In genomic region chr7:121442845-121443244, GRCh38 we compare ENCODE assay signal across 14 cellular contexts. TPM values are rescaled to one million over a fixed set of nuclear protein-coding genes. Genes with fewer than 3 reads are reported as not detected.
DNase-seq lines count a peak whose midpoint lies in the region; ATAC-seq, FAIRE-seq and TF ChIP-seq lines count a peak whose summit lies in the region.
"Had no signal": no experiment of that assay in that cellular context is flagged by ENCODE, and none has a peak within 500 bp of the region (broad histone marks: within the 10 kb centered on the region; RNA-seq: fewer than 3 reads in every experiment).

No MANE protein-coding gene starts in this region.

- TF ChIP-seq EP300 in K562 (IDR thresholded peaks at IDR 0.05; ENCODE audit: low read length), result no peak

- no peaks in the 10 kb centered on the region for H4K20me1 ChIP-seq in K562 (replicated peaks; ENCODE audit: control insufficient read depth, insufficient read depth, low read length)
- H4K20me1 ChIP-seq: BLaER1 had no signal

- H3K36me3 Mint-ChIP-seq in activated naive CD4-positive, alpha-beta T cell treated with anti-CD3 and anti-CD28 coated beads, Interleukin-2, amount 50 U/mL, for 72 hours, result peaks cover 5 to 7% of the 10 kb centered on the region in 2 donors
- peaks cover 18% of the 10 kb centered on the region for H3K36me3 Mint-ChIP-seq in activated naive CD4-positive, alpha-beta T cell treated with anti-CD3 and anti-CD28 coated beads, Interleukin-2, amount 10 ng/mL, durations not matched to agents 7 days and 5 days
- H3K36me3 Mint-ChIP-seq in stimulated activated effector memory CD8-positive, alpha-beta T cell treated with anti-CD3 and anti-CD28 coated beads, Interleukin-12 subunit alpha, Interleukin-12 subunit beta, amount 100 ng/mL, for 72 hours, result no peaks in the 10 kb centered on the region

- POLR2A ChIA-PET in K562 (lab: Yijun Ruan, JAX), result interaction anchor here (0.8 to 1.4 kb wide), 2 partner anchors 21 to 46 kb away, joined by 3 to 4 read pairs; partner anchors contain the start of gene FAM3C

- no peak overlapping the region for H3K4me3 ChIP-seq in K562
- H3K4me3 ChIP-seq: BLaER1, body of pancreas, SJSA1, uterus had no signal

- H3K9me1 ChIP-seq in K562 (ENCODE audit: control insufficient read depth, insufficient read depth, low read length), result no peaks in the 10 kb centered on the region

- peak; percentile 56 to 67 for ATAC-seq in activated naive CD4-positive, alpha-beta T cell treated with anti-CD3 and anti-CD28 coated beads, Interleukin-2, amount 50 U/mL, for 72 hours
- ATAC-seq in K562, result peak; percentile 19; the same call in 1 of the 3 replicates
- ATAC-seq in stimulated activated effector memory CD8-positive, alpha-beta T cell treated with anti-CD3 and anti-CD28 coated beads, Interleukin-12 subunit alpha, Interleukin-12 subunit beta, amount 100 ng/mL, for 72 hours, result peak; percentile 94
- ATAC-seq in HG03442 (IDR thresholded peaks at IDR 0.05; ENCODE audit: unreplicated experiment), result no peak
- ATAC-seq: body of pancreas had no signal

- 0 out of 2 replicates have a peak overlapping the region, but pooled peaks have one; percentile 10 for H2AFZ ChIP-seq in K562 (ENCODE audit: low read depth, low read length)

- FAIRE-seq in K562 (lab: Jason Lieb, UNC), result no peak

- no peak overlapping the region for H3K4me3 Mint-ChIP-seq in activated naive CD4-positive, alpha-beta T cell treated with anti-CD3 and anti-CD28 coated beads, Interleukin-2, amount 10 ng/mL, durations not matched to agents 7 days and 5 days
- no peak overlapping the region for H3K4me3 Mint-ChIP-seq in stimulated activated effector memory CD8-positive, alpha-beta T cell treated with anti-CD3 and anti-CD28 coated beads, Interleukin-12 subunit alpha, Interleukin-12 subunit beta, amount 100 ng/mL, for 72 hours
- H3K4me3 Mint-ChIP-seq: activated CD4-positive, alpha-beta T cell treated with anti-CD3 and anti-CD28 coated beads, Interleukin-2, amount 10 ng/mL, durations not matched to agents 7 days and 5 days had no signal

- no TSS peak for BruUV-seq in K562 (replicated peaks; lab: Mats Ljungman, UMichigan)

- TF ChIP-seq CTCF in K562 (IDR thresholded peaks at IDR 0.05 in 2 of 3, conservative IDR thresholded peaks at IDR 0.05 in 1 of 3; ENCODE audit: insufficient read depth in 2 of 3, low read depth in 1 of 3, low read length in 3 of 3), result no peak

- no peak overlapping the region for H3K9ac ChIP-seq in K562 (ENCODE audit: insufficient read depth in 1 of 2, low read depth in 2 of 2, low read length in 2 of 2)
- H3K9ac ChIP-seq: BLaER1 had no signal

- H3K27me3 ChIP-seq in K562 (ENCODE audit: control insufficient read depth in 2 of 2, insufficient read depth in 2 of 2, low read length in 2 of 2), result no peaks in the 10 kb centered on the region
- H3K27me3 ChIP-seq: BLaER1, body of pancreas, SJSA1, uterus had no signal

- 13% methylated on average over 2 of the region's 2 CpGs for WGBS in K562 (ENCODE audit: insufficient coverage, low coverage, missing lambda C conversion rate)

- no peaks in the 10 kb centered on the region for H3K36me3 ChIP-seq in K562 (ENCODE audit: control insufficient read depth, insufficient read depth, low read length)
- H3K36me3 ChIP-seq: BLaER1, SJSA1, uterus had no signal

- CTCF ChIA-PET in activated naive CD4-positive, alpha-beta T cell treated with anti-CD3 and anti-CD28 coated beads, Interleukin-2, amount 10 ng/mL, durations not matched to agents 7 days and 5 days (lab: Charles Lee), result no interaction called here
- CTCF ChIA-PET in K562 (lab: Yijun Ruan, JAX; ENCODE audit: low intra/inter-chr PET ratio), result no interaction called here

- no peak overlapping the region for H3K4me2 ChIP-seq in K562 (ENCODE audit: insufficient read depth, low read length)
- H3K4me2 ChIP-seq: BLaER1 had no signal

- no peak overlapping the region for H3K27ac Mint-ChIP-seq in activated naive CD4-positive, alpha-beta T cell treated with anti-CD3 and anti-CD28 coated beads, Interleukin-2, amount 50 U/mL, for 72 hours
- no peak overlapping the region for H3K27ac Mint-ChIP-seq in activated naive CD4-positive, alpha-beta T cell treated with anti-CD3 and anti-CD28 coated beads, Interleukin-2, amount 10 ng/mL, durations not matched to agents 7 days and 5 days
- H3K27ac Mint-ChIP-seq in stimulated activated effector memory CD8-positive, alpha-beta T cell treated with anti-CD3 and anti-CD28 coated beads, Interleukin-12 subunit alpha, Interleukin-12 subunit beta, amount 100 ng/mL, for 72 hours, result peak overlapping the region; percentile 87
- H3K27ac Mint-ChIP-seq: activated CD4-positive, alpha-beta T cell treated with anti-CD3 and anti-CD28 coated beads, Interleukin-2, amount 10 ng/mL, durations not matched to agents 7 days and 5 days had no signal

- no peaks in the 10 kb centered on the region for H3K27me3 Mint-ChIP-seq in activated naive CD4-positive, alpha-beta T cell treated with anti-CD3 and anti-CD28 coated beads, Interleukin-2, amount 10 ng/mL, durations not matched to agents 7 days and 5 days

- no peak for DNase-seq in activated naive CD4-positive, alpha-beta T cell treated with anti-CD3 and anti-CD28 coated beads, Interleukin-2, amount 50 U/mL, for 72 hours (ENCODE audit: low spot score in 2 of 2)
- DNase-seq in activated naive CD4-positive, alpha-beta T cell treated with anti-CD3 and anti-CD28 coated beads, Interleukin-2, amount 10 ng/mL, durations not matched to agents 7 days and 5 days, result no peak
- DNase-seq in NCI-H2029 (lab: John Stamatoyannopoulos, UW), result peak; percentile 52
- DNase-seq in K562 (ENCODE audit: extremely low read depth in 1 of 4, low spot score in 3 of 4), result peak in 2 of 4 experiments; percentile 27 to 31
- no peak for DNase-seq in stimulated activated effector memory CD8-positive, alpha-beta T cell treated with anti-CD3 and anti-CD28 coated beads, Interleukin-12 subunit alpha, Interleukin-12 subunit beta, amount 100 ng/mL, for 72 hours (ENCODE audit: low spot score in 2 of 2)
- no peak for DNase-seq in mucosa of gallbladder (ENCODE audit: low spot score)
- DNase-seq in T1000 (lab: John Stamatoyannopoulos, UW), result no peak
- DNase-seq: activated CD4-positive, alpha-beta T cell treated with anti-CD3 and anti-CD28 coated beads, Interleukin-2, amount 10 ng/mL, durations not matched to agents 7 days and 5 days; Kasumi-1; uterus had no signal

- TF ChIP-seq POLR2A in K562 (conservative IDR thresholded peaks at IDR 0.05), result no peak

- no peaks in the 10 kb centered on the region for H3K79me2 ChIP-seq in K562 (ENCODE audit: control insufficient read depth, insufficient read depth, low read length)

- intact Hi-C loops in K562 (cut with micrococcal nuclease), result no loop called here

- H3K9me3 ChIP-seq in K562 (replicated peaks; ENCODE audit: control insufficient read depth, insufficient read depth, low read depth, low read length), result no peaks in the 10 kb centered on the region
- H3K9me3 ChIP-seq: BLaER1, body of pancreas, SJSA1, uterus had no signal

- peaks cover 4 to 10% of the 10 kb centered on the region in 2 experiments; a peak in 4 of 5 replicates for H3K4me1 ChIP-seq in K562 (replicated peaks in 1 of 2; ENCODE audit: control insufficient read depth in 2 of 2, insufficient read depth in 2 of 2, low read length in 2 of 2)

- no peak for TF ChIP-seq RAD21 in K562 (CRISPR knock-in tag; conservative IDR thresholded peaks at IDR 0.05 in 1 of 2, IDR thresholded peaks at IDR 0.05 in 1 of 2)

- peaks cover 40% of the 10 kb centered on the region for H3K4me1 Mint-ChIP-seq in activated naive CD4-positive, alpha-beta T cell treated with anti-CD3 and anti-CD28 coated beads, Interleukin-2, amount 10 ng/mL, durations not matched to agents 7 days and 5 days
- H3K4me1 Mint-ChIP-seq in stimulated activated effector memory CD8-positive, alpha-beta T cell treated with anti-CD3 and anti-CD28 coated beads, Interleukin-12 subunit alpha, Interleukin-12 subunit beta, amount 100 ng/mL, for 72 hours, result peaks cover 36% of the 10 kb centered on the region

- in situ Hi-C loops in K562 (cut with MboI), result no loop called here

- H3K27ac ChIP-seq in K562 (ENCODE audit: extremely low read depth, low read depth, low read length), result no peak overlapping the region
- H3K27ac ChIP-seq: BLaER1, body of pancreas, SJSA1, uterus had no signal

- peaks cover 5% of the 10 kb centered on the region in 2 donors for H3K9me3 Mint-ChIP-seq in activated naive CD4-positive, alpha-beta T cell treated with anti-CD3 and anti-CD28 coated beads, Interleukin-2, amount 50 U/mL, for 72 hours
- peaks cover 15% of the 10 kb centered on the region for H3K9me3 Mint-ChIP-seq in activated naive CD4-positive, alpha-beta T cell treated with anti-CD3 and anti-CD28 coated beads, Interleukin-2, amount 10 ng/mL, durations not matched to agents 7 days and 5 days
- no peaks in the 10 kb centered on the region for H3K9me3 Mint-ChIP-seq in stimulated activated effector memory CD8-positive, alpha-beta T cell treated with anti-CD3 and anti-CD28 coated beads, Interleukin-12 subunit alpha, Interleukin-12 subunit beta, amount 100 ng/mL, for 72 hours

TF ChIP-seq in K562, 482 proteins besides CTCF, POLR2A, EP300 and RAD21:
- TF ChIP-seq EZH2 (IDR thresholded peaks at IDR 0.05; ENCODE audit: borderline replicate concordance, low read depth, low read length) (no peak), NFE2 (IDR thresholded peaks at IDR 0.05; ENCODE audit: low read depth) (peak; percentile 52; the same call in 1 of the 2 replicates), C11orf30 (IDR thresholded peaks at IDR 0.05; ENCODE audit: low read depth) (0 out of 2 replicates have a peak, but pooled peaks have one; percentile 19)

RNA-seq across cellular contexts. Expression of gene FAM3C, which starts 46.7 kb away (rescaled TPM):
- 10 to 100 TPM; 13.0 to 14.9 TPM for total RNA-seq in activated naive CD4-positive, alpha-beta T cell treated with anti-CD3 and anti-CD28 coated beads, Interleukin-2, amount 50 U/mL, for 72 hours
- total RNA-seq in K562 (2011; cell fraction: chromatin; rRNA removed; ENCODE audit: low replicate concordance), result 26.3 and 87.3 TPM in 2 replicates
- total RNA-seq in K562 (2011; cell fraction: nucleolus; rRNA removed), result 13.7 and 17.5 TPM in 2 replicates
- total RNA-seq in K562 (2011; cell fraction: nucleoplasm; rRNA removed), result 43.6 and 70.5 TPM in 2 replicates
- total RNA-seq in K562 (2014; rRNA removed), result 24.7 and 36.2 TPM in 2 replicates
- 30.0 and 34.6 TPM in 2 replicates for total RNA-seq in K562 (2014; rRNA removed; fragmentation: Illumina TruSeq; extraction: Trizol)
- total RNA-seq in K562 (2015; rRNA removed; fragmentation: Illumina TruSeq; extraction: Trizol), result 26.9 and 27.2 TPM in 2 replicates
- total RNA-seq in K562 (2021), result 30.2 and 30.7 TPM in 2 replicates
- 21.2 and 37.2 TPM in 2 replicates for polyA plus RNA-seq in K562 (2011; rRNA removed)
- 3.3 and 9.0 TPM in 2 replicates for polyA plus RNA-seq in K562 (2011; cell fraction: cytosol; rRNA removed)
- polyA plus RNA-seq in K562 (2011; cell fraction: nucleus; rRNA removed), result 15.5 and 18.9 TPM in 2 replicates
- polyA plus RNA-seq in K562 (2012), result 33.9 and 36.5 TPM in 2 replicates
- 33.5 and 40.5 TPM in 2 replicates for polyA plus RNA-seq in K562 (2014; fragmentation: Illumina TruSeq; extraction: Trizol)
- 10 to 100 TPM; 10.6 to 13.1 TPM for polyA plus RNA-seq in K562 (2014; fragmentation: Nextera tagmentation; extraction: Ambion mirVana)
- polyA plus RNA-seq in K562 (2014; rRNA removed), result 36.7 and 42.6 TPM in 2 replicates
- polyA minus RNA-seq in K562 (2011; rRNA and poly(A)+ RNA removed), result 25.7 and 29.3 TPM in 2 replicates
- polyA minus RNA-seq in K562 (2011; cell fraction: cytosol; rRNA and poly(A)+ RNA removed), result 5.5 and 7.5 TPM in 2 replicates
- polyA minus RNA-seq in K562 (2011; cell fraction: nucleus; rRNA and poly(A)+ RNA removed), result 38.0 and 55.6 TPM in 2 replicates
- 64.8 TPM for total RNA-seq in mucosa of gallbladder
